Comparison of ENCODE assay signal across 8 cellular contexts in the genomic region with DNA sequence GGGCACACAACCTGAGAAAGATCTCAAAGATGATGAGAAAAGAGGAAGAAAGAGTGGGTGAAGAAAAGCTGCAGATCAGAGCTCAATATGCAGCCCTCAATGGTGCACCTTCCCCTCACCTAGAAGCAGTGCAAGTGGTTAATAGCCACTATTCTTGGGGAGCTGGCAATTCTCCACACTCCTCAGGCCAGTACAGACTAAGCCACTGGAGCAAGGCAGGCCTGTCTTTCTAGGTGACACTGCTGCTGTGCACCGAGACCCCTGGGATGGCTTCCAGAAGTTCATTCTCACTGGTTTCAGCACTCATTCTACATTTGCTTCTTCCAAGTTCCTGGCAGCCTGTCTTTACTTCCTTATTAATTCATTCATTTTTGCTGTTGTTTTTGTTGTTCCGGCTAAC.
"Had no signal": no experiment of that assay in that cellular context is flagged by ENCODE, and none has a peak within 500 bp of the region (broad histone marks: within the 10 kb centered on the region; RNA-seq: fewer than 3 reads in every experiment).

No MANE protein-coding gene starts in this region.

- H3K27ac ChIP-seq: GM23248 had no signal

- H3K4me3 ChIP-seq: GM23248, GM23338, HAP-1 had no signal

- H3K9me3 ChIP-seq: HAP-1 had no signal

- H3K4me1 ChIP-seq: HAP-1 had no signal

- DNase-seq: GM23248, GOT3, H7, H9, HCEC 1CT, HFFc6 had no signal

- H3K36me3 ChIP-seq: HAP-1 had no signal
